ENCODE assay signal across 23 cellular contexts in genomic region chr5:126360467-126360866, GRCh38.
A peak's percentile ranks its signal among the peaks of the same experiment; 100 is the strongest.
DNase-seq lines count a peak whose midpoint lies in the region; ATAC-seq, FAIRE-seq and TF ChIP-seq lines count a peak whose summit lies in the region.
"Had no signal": no experiment of that assay in that cellular context is flagged by ENCODE, and none has a peak within 500 bp of the region (broad histone marks: within the 10 kb centered on the region; RNA-seq: fewer than 3 reads in every experiment).

No MANE protein-coding gene starts in this region.

- no peak overlapping the region for H3K4me2 ChIP-seq in astrocyte (ENCODE audit: low read length)
- H3K4me2 ChIP-seq: PC-9 had no signal

- ATAC-seq in HG03442 (IDR thresholded peaks at IDR 0.05; ENCODE audit: unreplicated experiment) (peak; percentile 18), left lung (peak; percentile 70)
- ATAC-seq: activated CD8-positive, alpha-beta T cell treated with anti-CD3 and anti-CD28 coated beads, Interleukin-2, amount 10 ng/mL, durations not matched to agents 7 days and 5 days; left ventricle myocardium superior had no signal

- TF ChIP-seq CTCF in astrocyte (IDR thresholded peaks at IDR 0.05; ENCODE audit: insufficient read depth, low read depth, low read length) (no peak), left lung (IDR thresholded peaks at IDR 0.05) (no peak), mesothelial cell of epicardium (IDR thresholded peaks at IDR 0.05; ENCODE audit: unreplicated experiment) (no peak), BE2C (IDR thresholded peaks at IDR 0.05; ENCODE audit: low read depth, low read length) (no peak)

- no peaks in the 10 kb centered on the region for H3K27me3 ChIP-seq in astrocyte (ENCODE audit: insufficient read depth, low read length)
- H3K27me3 ChIP-seq in left lung, result no peaks in the 10 kb centered on the region
- H3K27me3 ChIP-seq in BE2C, result no peaks in the 10 kb centered on the region
- H3K27me3 ChIP-seq: SJSA1, stomach, upper lobe of left lung had no signal

- no peaks in the 10 kb centered on the region for H3K4me1 ChIP-seq in astrocyte (ENCODE audit: insufficient read depth, low read length)
- H3K4me1 ChIP-seq in left lung, result no peaks in the 10 kb centered on the region
- H3K4me1 ChIP-seq in BE2C, result no peaks in the 10 kb centered on the region

- H4K20me1 ChIP-seq in astrocyte (ENCODE audit: insufficient read depth, low read length), result no peaks in the 10 kb centered on the region

- H3K9me3 Mint-ChIP-seq in astrocyte (ENCODE audit: unreplicated experiment), result no peaks in the 10 kb centered on the region
- H3K9me3 Mint-ChIP-seq in mesothelial cell of epicardium, result peaks cover 4% of the 10 kb centered on the region
- H3K9me3 Mint-ChIP-seq: activated naive CD8-positive, alpha-beta T cell treated with anti-CD3 and anti-CD28 coated beads for 36 hours; naive B cell had no signal

- H3K4me1 Mint-ChIP-seq in astrocyte (ENCODE audit: low read depth, unreplicated experiment) (peaks cover 34% of the 10 kb centered on the region), mesothelial cell of epicardium (peaks cover 8% of the 10 kb centered on the region)
- H3K4me1 Mint-ChIP-seq: naive B cell had no signal

- intact Hi-C loops in left lung (cut with DNase I), result no loop called here

- H3K27ac Mint-ChIP-seq in astrocyte (ENCODE audit: unreplicated experiment) (peak overlapping the region; percentile 29), mesothelial cell of epicardium (no peak overlapping the region)
- H3K27ac Mint-ChIP-seq: activated CD8-positive, alpha-beta T cell treated with anti-CD3 and anti-CD28 coated beads, Interleukin-2, amount 10 ng/mL, durations not matched to agents 7 days and 5 days; activated naive CD8-positive, alpha-beta T cell treated with anti-CD3 and anti-CD28 coated beads for 36 hours; naive B cell had no signal

- FAIRE-seq in GM12892 (lab: Jason Lieb, UNC) (peak; percentile 14), astrocyte (lab: Jason Lieb, UNC) (no peak)
- FAIRE-seq: HTR-8/SVneo had no signal

- H3K36me3 ChIP-seq in astrocyte (ENCODE audit: insufficient read depth, low read length), result no peaks in the 10 kb centered on the region
- no peaks in the 10 kb centered on the region for H3K36me3 ChIP-seq in left lung
- H3K36me3 ChIP-seq in BE2C, result no peaks in the 10 kb centered on the region
- H3K36me3 ChIP-seq: SJSA1, stomach, upper lobe of left lung had no signal

- no peak overlapping the region for H3K9ac ChIP-seq in astrocyte (ENCODE audit: low read length)

- DNase-seq in GM12892 (ENCODE audit: insufficient read length) (no peak), astrocyte (ENCODE audit: low read depth) (no peak), left lung (no peak), NK-92 (lab: John Stamatoyannopoulos, UW; ENCODE audit: unreplicated experiment) (no peak), mesothelial cell of epicardium (ENCODE audit: low spot score in 2 of 2, unreplicated experiment in 2 of 2) (no peak), BE2C (no peak)
- DNase-seq in activated CD8-positive, alpha-beta memory T cell treated with anti-CD3 and anti-CD28 coated beads for 24 hours, result no peak
- DNase-seq: activated CD4-positive, CD25-positive, alpha-beta regulatory T cell; activated CD8-positive, alpha-beta T cell treated with anti-CD3 and anti-CD28 coated beads, Interleukin-2, amount 10 ng/mL, durations not matched to agents 7 days and 5 days; activated naive CD8-positive, alpha-beta T cell treated with anti-CD3 and anti-CD28 coated beads for 36 hours; dermis blood vessel endothelial cell; erythroblast; left ventricle myocardium superior; naive B cell; NCI-H187 treated with DMSO at 0.1 percent for 48 hours; NCI-H510A treated with DMSO at 0.1 percent for 48 hours; PC-9; posterior cingulate gyrus; stomach; upper lobe of left lung had no signal

- H3K27ac ChIP-seq in astrocyte (ENCODE audit: low read depth, low read length) (no peak overlapping the region), left lung (no peak overlapping the region)
- H3K27ac ChIP-seq: PC-9, SJSA1, stomach, upper lobe of left lung had no signal

- H3K9me3 ChIP-seq in astrocyte (ENCODE audit: insufficient read depth, low read depth, low read length) (no peaks in the 10 kb centered on the region), left lung (no peaks in the 10 kb centered on the region), BE2C (no peaks in the 10 kb centered on the region)
- H3K9me3 ChIP-seq: SJSA1, stomach, upper lobe of left lung had no signal

- no peak overlapping the region for H2AFZ ChIP-seq in astrocyte (ENCODE audit: low read depth, low read length)
- H2AFZ ChIP-seq: PC-9 had no signal

- no peak for TF ChIP-seq POLR2A in GM12892 (IDR thresholded peaks at IDR 0.05; ENCODE audit: low read depth, low read length)

- no peaks in the 10 kb centered on the region for H3K27me3 Mint-ChIP-seq in astrocyte (ENCODE audit: low read depth, unreplicated experiment)
- no peaks in the 10 kb centered on the region for H3K27me3 Mint-ChIP-seq in mesothelial cell of epicardium (ENCODE audit: low read depth)
- H3K27me3 Mint-ChIP-seq: activated naive CD8-positive, alpha-beta T cell treated with anti-CD3 and anti-CD28 coated beads for 36 hours had no signal

- H3K79me2 ChIP-seq in astrocyte (ENCODE audit: insufficient read depth, low read length), result no peaks in the 10 kb centered on the region

- no peaks in the 10 kb centered on the region for H3K36me3 Mint-ChIP-seq in astrocyte (ENCODE audit: low read depth, unreplicated experiment)
- no peaks in the 10 kb centered on the region for H3K36me3 Mint-ChIP-seq in mesothelial cell of epicardium
- H3K36me3 Mint-ChIP-seq: activated naive CD8-positive, alpha-beta T cell treated with anti-CD3 and anti-CD28 coated beads for 36 hours had no signal

- H3K4me3 ChIP-seq in astrocyte (ENCODE audit: insufficient read depth, low read depth, low read length), result no peak overlapping the region
- H3K4me3 ChIP-seq in left lung, result no peak overlapping the region
- no peak overlapping the region for H3K4me3 ChIP-seq in BE2C (ENCODE audit: low read depth, low read length)
- H3K4me3 ChIP-seq: PC-9, SJSA1, stomach, upper lobe of left lung had no signal

- no peak overlapping the region for H3K4me3 Mint-ChIP-seq in astrocyte (ENCODE audit: unreplicated experiment)
- H3K4me3 Mint-ChIP-seq in mesothelial cell of epicardium, result no peak overlapping the region
- H3K4me3 Mint-ChIP-seq: activated CD8-positive, alpha-beta T cell treated with anti-CD3 and anti-CD28 coated beads, Interleukin-2, amount 10 ng/mL, durations not matched to agents 7 days and 5 days; activated naive CD8-positive, alpha-beta T cell treated with anti-CD3 and anti-CD28 coated beads for 36 hours; naive B cell had no signal
